ENCODE assay signal across 20 cellular contexts in genomic region chr7:36021917-36022550, GRCh38.
A peak's percentile ranks its signal among the peaks of the same experiment; 100 is the strongest.
DNase-seq lines count a peak whose midpoint lies in the region; ATAC-seq and TF ChIP-seq lines count a peak whose summit lies in the region.
"Had no signal": no experiment of that assay in that cellular context is flagged by ENCODE, and none has a peak within 500 bp of the region (broad histone marks: within the 10 kb centered on the region; RNA-seq: fewer than 3 reads in every experiment).

No MANE protein-coding gene starts in this region.

- H3K23ac ChIP-seq in neuronal stem cell (ENCODE audit: low read depth, low read length, poor library complexity), result no peak overlapping the region

- H2BK5ac ChIP-seq in neuronal stem cell (ENCODE audit: low read length), result no peak overlapping the region

- H3K18ac ChIP-seq in neuronal stem cell (ENCODE audit: low read length), result peak overlapping the region; percentile 61

- no peak overlapping the region for H3K9ac ChIP-seq in neuronal stem cell (ENCODE audit: low read depth, low read length, poor library complexity)
- H3K9ac ChIP-seq: KMS-11 had no signal

- H3K14ac ChIP-seq in neuronal stem cell (ENCODE audit: low read length), result no peak overlapping the region

- WGBS in neuronal stem cell (ENCODE audit: extremely low coverage in 2 of 2, insufficient read length in 2 of 2, insufficient replicate concordance in 1 of 2), 2 donors, result no CpG with 5 or more reads among the region's 11 CpGs
- WGBS in thyroid gland, 2 donors, result 38% methylated on average over 10 to 11 of the region's 11 CpGs

- no peak overlapping the region for H2AFZ ChIP-seq in neuronal stem cell (ENCODE audit: low read length)

- H2BK12ac ChIP-seq in neuronal stem cell (ENCODE audit: low read length), result peak overlapping the region; percentile 65

- ATAC-seq in Right ventricle myocardium inferior, result peak; percentile 13
- ATAC-seq in esophagus mucosa, result peak; percentile 23
- ATAC-seq: activated T-cell treated with anti-CD3 and anti-CD28 coated beads, Interleukin-2, amount 50 U/mL, for 4 hours; effector memory CD8-positive, alpha-beta T cell; left lobe of liver had no signal

- H3K27ac ChIP-seq in left ventricle myocardium inferior (replicated peaks) (no peak overlapping the region), neuronal stem cell (replicated peaks; ENCODE audit: low read length) (no peak overlapping the region), thyroid gland (no peak overlapping the region)
- H3K27ac ChIP-seq: KMS-11, Peyer's patch, prostate gland, uterus, VCaP had no signal

- DNase-seq in Right ventricle myocardium inferior (ENCODE audit: missing footprints) (no peak), left ventricle myocardium inferior (no peak), neuronal stem cell (ENCODE audit: low spot score) (no peak), thyroid gland (peak; percentile 49 to 57), DMS79 (lab: John Stamatoyannopoulos, UW) (no peak)
- no peak for DNase-seq in stimulated activated naive CD4-positive, alpha-beta T cell treated with Interleukin-2 at 50 U/mL for 16 hours (lab: John Stamatoyannopoulos, UW)
- no peak for DNase-seq in activated CD4-positive, alpha-beta T cell treated with anti-CD3 and anti-CD28 coated beads, Interleukin-2, amount 50 U/mL, for 4 hours
- DNase-seq: activated T-cell treated with anti-CD3 and anti-CD28 coated beads, Interleukin-2, amount 50 U/mL, for 4 hours; DMS53; effector memory CD8-positive, alpha-beta T cell; NCI-H1092 treated with DMSO at 0.1 percent for 48 hours; NCI-H2171; Peyer's patch; stimulated activated naive CD8-positive, alpha-beta T cell treated with anti-CD3 and anti-CD28 coated beads, Interleukin-15, amount 100 ng/mL, for 72 hours; uterus had no signal

- TF ChIP-seq CTCF in left ventricle myocardium inferior (IDR thresholded peaks at IDR 0.05; ENCODE audit: borderline replicate concordance), result no peak
- TF ChIP-seq CTCF in thyroid gland (IDR thresholded peaks at IDR 0.05), result no peak

- H3K36me3 ChIP-seq in left ventricle myocardium inferior (no peaks in the 10 kb centered on the region), neuronal stem cell (replicated peaks in 1 of 2; ENCODE audit: control insufficient read depth in 2 of 2, insufficient read depth in 2 of 2, low read length in 2 of 2) (no peaks in the 10 kb centered on the region), thyroid gland (no peaks in the 10 kb centered on the region)
- H3K36me3 ChIP-seq: Peyer's patch, prostate gland, uterus had no signal

- H3K4me3 ChIP-seq in left ventricle myocardium inferior, result no peak overlapping the region
- no peak overlapping the region for H3K4me3 ChIP-seq in neuronal stem cell (ENCODE audit: low read length in 2 of 2)
- no peak overlapping the region for H3K4me3 ChIP-seq in thyroid gland (replicated peaks in 1 of 3)
- H3K4me3 ChIP-seq: Peyer's patch, prostate gland, uterus had no signal

- no peak overlapping the region for H3K4ac ChIP-seq in neuronal stem cell (ENCODE audit: low read length)

- peak overlapping the region; percentile 36 for H2AK5ac ChIP-seq in neuronal stem cell (ENCODE audit: low read depth, low read length)

- no peak overlapping the region for H3K4me2 ChIP-seq in neuronal stem cell (ENCODE audit: insufficient read depth, low read length, poor library complexity, severe bottlenecking)
- H3K4me2 ChIP-seq: KMS-11 had no signal

- H3K79me1 ChIP-seq in neuronal stem cell (ENCODE audit: low read depth, low read length), result no peaks in the 10 kb centered on the region

- H2BK120ac ChIP-seq in neuronal stem cell (ENCODE audit: low read depth, low read length), result no peak overlapping the region

- no peak overlapping the region for H4K8ac ChIP-seq in neuronal stem cell (ENCODE audit: low read depth, low read length)

- H2BK15ac ChIP-seq in neuronal stem cell (ENCODE audit: low read length), result no peak overlapping the region

- intact Hi-C loops in Right ventricle myocardium inferior (cut with DNase I), result no loop called here
- intact Hi-C loops in left ventricle myocardium inferior (cut with micrococcal nuclease), result no loop called here
- intact Hi-C loops in thyroid gland (cut with DNase I), result no loop called here

- H4K91ac ChIP-seq in neuronal stem cell (ENCODE audit: low read depth, low read length, poor library complexity), result no peak overlapping the region

- no peak for TF ChIP-seq POLR2A in thyroid gland (IDR thresholded peaks at IDR 0.05)

- no peaks in the 10 kb centered on the region for H3K9me3 ChIP-seq in left ventricle myocardium inferior (replicated peaks)
- H3K9me3 ChIP-seq in neuronal stem cell (replicated peaks in 1 of 2; ENCODE audit: control insufficient read depth in 2 of 2, insufficient read depth in 1 of 2, low read depth in 1 of 2, low read length in 2 of 2), result no peaks in the 10 kb centered on the region
- H3K9me3 ChIP-seq in thyroid gland, result no peaks in the 10 kb centered on the region
- H3K9me3 ChIP-seq: Peyer's patch, prostate gland, uterus had no signal

- H3K4me1 ChIP-seq in left ventricle myocardium inferior, result peaks cover 12% of the 10 kb centered on the region
- H3K4me1 ChIP-seq in neuronal stem cell (ENCODE audit: control insufficient read depth in 2 of 2, insufficient read depth in 1 of 2, low read depth in 1 of 2, low read length in 2 of 2), result no peaks in the 10 kb centered on the region
- H3K4me1 ChIP-seq in thyroid gland, result peaks cover 8 to 15% of the 10 kb centered on the region in 2 donors
- H3K4me1 ChIP-seq: Peyer's patch, prostate gland, uterus had no signal

- H3K27me3 ChIP-seq in left ventricle myocardium inferior (ENCODE audit: low read depth) (no peaks in the 10 kb centered on the region), neuronal stem cell (ENCODE audit: control insufficient read depth in 3 of 3, insufficient read depth in 3 of 3, low read depth in 1 of 3, low read length in 3 of 3) (peaks cover 0 to 6% (median 0%) of the 10 kb centered on the region in 3 experiments), thyroid gland (no peaks in the 10 kb centered on the region)
- H3K27me3 ChIP-seq: Peyer's patch, uterus had no signal

Comparison
In these comparisons a context has a peak if more than half of its experiments do, and no peak if none do; other contexts are left out.
1. DNase-seq: peak in thyroid gland (2 of 2); none in Right ventricle myocardium inferior (single experiment), left ventricle myocardium inferior (single experiment), neuronal stem cell (single experiment), stimulated activated naive CD4-positive, alpha-beta T cell treated with Interleukin-2 at 50 U/mL for 16 hours (single experiment), activated CD4-positive, alpha-beta T cell treated with anti-CD3 and anti-CD28 coated beads, Interleukin-2, amount 50 U/mL, for 4 hours (0 of 2) and DMS79 (single experiment).